ENCODE assay signal across 10 cellular contexts in genomic region chr12:104218935-104219334, GRCh38. TPM values are rescaled to one million over a fixed set of nuclear protein-coding genes. Genes with fewer than 3 reads are reported as not detected.
DNase-seq lines count a peak whose midpoint lies in the region; ATAC-seq, FAIRE-seq and TF ChIP-seq lines count a peak whose summit lies in the region.
"Had no signal": no experiment of that assay in that cellular context is flagged by ENCODE, and none has a peak within 500 bp of the region (broad histone marks: within the 10 kb centered on the region; RNA-seq: fewer than 3 reads in every experiment).

No MANE protein-coding gene starts in this region.

- no peaks in the 10 kb centered on the region for H4K20me1 ChIP-seq in astrocyte (ENCODE audit: insufficient read depth, low read length)
- H4K20me1 ChIP-seq in Karpas-422 (ENCODE audit: insufficient read depth, low read depth, low read length): no peaks in the 10 kb centered on the region

- POLR2A ChIA-PET in HEK293T (lab: Yijun Ruan, JAX): interaction anchor here (2.4 kb wide), 1 partner anchor 69 kb away, joined by 22 read pairs; no protein-coding TSS in a partner anchor

- H3K27ac ChIP-seq in heart right ventricle: peak overlapping the region; percentile 19 to 93 (median 72)
- peak overlapping the region; percentile 93 for H3K27ac ChIP-seq in astrocyte (ENCODE audit: low read depth, low read length)
- peak overlapping the region; percentile 86 to 93 for H3K27ac ChIP-seq in lung (ENCODE audit: low read depth in 1 of 2, low read length in 1 of 2)
- H3K27ac ChIP-seq in upper lobe of right lung: peak overlapping the region; percentile 69
- no peak overlapping the region for H3K27ac ChIP-seq in Karpas-422 (ENCODE audit: low read length)

- H3K36me3 ChIP-seq in heart right ventricle (no peaks in the 10 kb centered on the region), astrocyte (ENCODE audit: insufficient read depth, low read length) (no peaks in the 10 kb centered on the region), lung (ENCODE audit: control insufficient read depth in 2 of 2, insufficient read depth in 2 of 2, low read length in 2 of 2) (no peaks in the 10 kb centered on the region), upper lobe of right lung (no peaks in the 10 kb centered on the region), Karpas-422 (ENCODE audit: insufficient read depth, low read length) (no peaks in the 10 kb centered on the region)

- H3K9me2 ChIP-seq in Karpas-422 (replicated peaks; ENCODE audit: insufficient read depth, low read length): no peaks in the 10 kb centered on the region

- H3K27me3 ChIP-seq in heart right ventricle: peaks cover 0 to 5% (median 0%) of the 10 kb centered on the region in 7 donors
- H3K27me3 ChIP-seq in astrocyte (ENCODE audit: insufficient read depth, low read length): no peaks in the 10 kb centered on the region
- no peaks in the 10 kb centered on the region for H3K27me3 ChIP-seq in lung (ENCODE audit: control insufficient read depth, insufficient read depth)
- no peaks in the 10 kb centered on the region for H3K27me3 ChIP-seq in upper lobe of right lung
- H3K27me3 ChIP-seq in Karpas-422 (ENCODE audit: low read length): no peaks in the 10 kb centered on the region

- H3K9ac ChIP-seq in astrocyte (ENCODE audit: low read length) (peak overlapping the region; percentile 70), Karpas-422 (ENCODE audit: low read length) (no peak overlapping the region)

- intact Hi-C loops in heart right ventricle (cut with DNase I): loop anchor here in 9 of 10 donors (1.0 to 5.0 kb wide), 7 partner anchors 68 to 138 kb away; partner anchors contain the start of gene EID3 (in 1 of the 9)
- intact Hi-C loops in left ventricle myocardium superior (cut with micrococcal nuclease): no loop called here
- intact Hi-C loops in upper lobe of right lung (cut with DNase I): loop anchor here (5.0 kb wide), 2 partner anchors 68 to 138 kb away; no protein-coding TSS in a partner anchor

- CTCF ChIA-PET in HEK293T (lab: Yijun Ruan, JAX): no interaction called here

- ATAC-seq in heart right ventricle (no peak), left ventricle myocardium superior (no peak), lung (ENCODE audit: insufficient read depth, low FRiP score) (peak; percentile 4), upper lobe of right lung (no peak), GM21723 (IDR thresholded peaks at IDR 0.05; ENCODE audit: unreplicated experiment) (no peak)

- peak overlapping the region; percentile 40 for H3K4me3 Mint-ChIP-seq in astrocyte (ENCODE audit: unreplicated experiment)

- 94 to 95% methylated on average over 1 of the region's 1 CpG for WGBS in heart right ventricle, 2 donors
- WGBS in lung, 2 donors: 86 to 96% methylated on average over 1 of the region's 1 CpG

- peaks cover 0 to 33% (median 14%) of the 10 kb centered on the region in 9 donors for H3K4me1 ChIP-seq in heart right ventricle
- peaks cover 19% of the 10 kb centered on the region for H3K4me1 ChIP-seq in astrocyte (ENCODE audit: insufficient read depth, low read length)
- H3K4me1 ChIP-seq in lung (ENCODE audit: control insufficient read depth in 2 of 2, insufficient read depth in 2 of 2, low read length in 2 of 2): peaks cover 4 to 10% of the 10 kb centered on the region in 2 donors
- H3K4me1 ChIP-seq in upper lobe of right lung: peaks cover 32% of the 10 kb centered on the region
- H3K4me1 ChIP-seq in Karpas-422 (ENCODE audit: low read length): peaks cover 19% of the 10 kb centered on the region

- H3K4me3 ChIP-seq in heart right ventricle (no peak overlapping the region), astrocyte (ENCODE audit: insufficient read depth, low read depth, low read length) (no peak overlapping the region), lung (no peak overlapping the region), upper lobe of right lung (no peak overlapping the region), Karpas-422 (ENCODE audit: low read length) (no peak overlapping the region)

- no peak for DNase-seq in heart right ventricle
- DNase-seq in left ventricle myocardium superior: no peak
- peak; percentile 30 for DNase-seq in astrocyte (ENCODE audit: low read depth)
- DNase-seq in lung (ENCODE audit: low spot score): no peak
- no peak for DNase-seq in upper lobe of right lung
- DNase-seq in Karpas-422: no peak
- no peak for DNase-seq in HEK293T (ENCODE audit: extremely low spot score)
- DNase-seq: activated CD4-positive, alpha-beta T cell treated with anti-CD3 and anti-CD28 coated beads, Interleukin-2, amount 50 U/mL, for 48 hours; NCI-H524 treated with DMSO at 0.1 percent for 48 hours had no signal

- H3K79me2 ChIP-seq in astrocyte (ENCODE audit: insufficient read depth, low read length): no peaks in the 10 kb centered on the region
- H3K79me2 ChIP-seq in Karpas-422 (ENCODE audit: low read length): no peaks in the 10 kb centered on the region

- H3K4me2 ChIP-seq in astrocyte (ENCODE audit: low read length) (peak overlapping the region; percentile 82), Karpas-422 (ENCODE audit: low read depth, low read length, poor library complexity, severe bottlenecking) (no peak overlapping the region)

- H3K9me3 Mint-ChIP-seq in astrocyte (ENCODE audit: unreplicated experiment): peaks cover 6% of the 10 kb centered on the region

- H3K27me3 Mint-ChIP-seq in astrocyte (ENCODE audit: low read depth, unreplicated experiment): peaks cover 7% of the 10 kb centered on the region

- no peaks in the 10 kb centered on the region for H3K36me3 Mint-ChIP-seq in astrocyte (ENCODE audit: low read depth, unreplicated experiment)

- FAIRE-seq in astrocyte (lab: Jason Lieb, UNC): no peak

- H3K4me1 Mint-ChIP-seq in astrocyte (ENCODE audit: low read depth, unreplicated experiment): peaks cover 21% of the 10 kb centered on the region

- H3K27ac Mint-ChIP-seq in astrocyte (ENCODE audit: unreplicated experiment): peak overlapping the region; percentile 95

- H3K9me3 ChIP-seq in heart right ventricle (no peaks in the 10 kb centered on the region), astrocyte (ENCODE audit: insufficient read depth, low read depth, low read length) (no peaks in the 10 kb centered on the region), lung (ENCODE audit: control insufficient read depth in 2 of 2, insufficient read depth in 1 of 2, low read length in 1 of 2) (no peaks in the 10 kb centered on the region), upper lobe of right lung (no peaks in the 10 kb centered on the region), Karpas-422 (ENCODE audit: low read length) (no peaks in the 10 kb centered on the region)

- H2AFZ ChIP-seq in astrocyte (ENCODE audit: low read depth, low read length) (no peak overlapping the region), Karpas-422 (ENCODE audit: low read length) (no peak overlapping the region; the same call in 1 of the 2 replicates)

- TF ChIP-seq CTCF in heart right ventricle (IDR thresholded peaks at IDR 0.05) (no peak), astrocyte (IDR thresholded peaks at IDR 0.05; ENCODE audit: insufficient read depth, low read depth, low read length) (no peak), lung (IDR thresholded peaks at IDR 0.05; ENCODE audit: control extremely low read depth, extremely low read depth) (no peak), upper lobe of right lung (IDR thresholded peaks at IDR 0.05) (no peak)

TF ChIP-seq in HEK293T, 16 proteins besides CTCF, POLR2A, EP300 and RAD21:
- TF ChIP-seq LEF1 (IDR thresholded peaks at IDR 0.05; ENCODE audit: borderline replicate concordance): no peak
- TF ChIP-seq BHLHE40 (IDR thresholded peaks at IDR 0.05; ENCODE audit: borderline replicate concordance): no peak
- no peak for TF ChIP-seq ZNF384 (IDR thresholded peaks at IDR 0.05)
- no peak for TF ChIP-seq ELF4 (IDR thresholded peaks at IDR 0.05)
- TF ChIP-seq FOXM1 (IDR thresholded peaks at IDR 0.05; ENCODE audit: borderline replicate concordance): no peak
- no peak for TF ChIP-seq SUZ12 (IDR thresholded peaks at IDR 0.05)
- no peak for TF ChIP-seq TARDBP (IDR thresholded peaks at IDR 0.05)
- TF ChIP-seq FOXA1 (IDR thresholded peaks at IDR 0.05): no peak
- TF ChIP-seq ARNT (IDR thresholded peaks at IDR 0.05): no peak
- TF ChIP-seq HDGF (IDR thresholded peaks at IDR 0.05; ENCODE audit: borderline replicate concordance): no peak
- no peak for TF ChIP-seq L3MBTL2 (conservative IDR thresholded peaks at IDR 0.05)

RNA-seq across cellular contexts. Expression of gene TXNRD1, which starts 3.4 kb away (rescaled TPM):
- 100 to 1,000 TPM in 2 of 10 donors, 10 to 100 TPM in 8; 57.7 to 113 (median 86.9) TPM for total RNA-seq in heart right ventricle
- 10 to 100 TPM; 20.6 to 60.2 TPM for polyA plus RNA-seq in heart right ventricle
- total RNA-seq in left ventricle myocardium superior: 88.0 TPM
- total RNA-seq in astrocyte: 133 and 176 TPM in 2 replicates
- total RNA-seq in lung: 100 to 1,000 TPM; 135 to 166 TPM
- 100 to 1,000 TPM in 1 of 2 donors, 10 to 100 TPM in 1; 74.2 to 115 TPM for polyA plus RNA-seq in lung
- total RNA-seq in upper lobe of right lung: 161 TPM
- 54.6 and 69.4 TPM in 2 replicates for total RNA-seq in Karpas-422 (2014; rRNA removed; shearing (Covaris generic); ENCODE audit: low replicate concordance)
